Comparison of ENCODE assay signal across 24 cellular contexts in the genomic region with DNA sequence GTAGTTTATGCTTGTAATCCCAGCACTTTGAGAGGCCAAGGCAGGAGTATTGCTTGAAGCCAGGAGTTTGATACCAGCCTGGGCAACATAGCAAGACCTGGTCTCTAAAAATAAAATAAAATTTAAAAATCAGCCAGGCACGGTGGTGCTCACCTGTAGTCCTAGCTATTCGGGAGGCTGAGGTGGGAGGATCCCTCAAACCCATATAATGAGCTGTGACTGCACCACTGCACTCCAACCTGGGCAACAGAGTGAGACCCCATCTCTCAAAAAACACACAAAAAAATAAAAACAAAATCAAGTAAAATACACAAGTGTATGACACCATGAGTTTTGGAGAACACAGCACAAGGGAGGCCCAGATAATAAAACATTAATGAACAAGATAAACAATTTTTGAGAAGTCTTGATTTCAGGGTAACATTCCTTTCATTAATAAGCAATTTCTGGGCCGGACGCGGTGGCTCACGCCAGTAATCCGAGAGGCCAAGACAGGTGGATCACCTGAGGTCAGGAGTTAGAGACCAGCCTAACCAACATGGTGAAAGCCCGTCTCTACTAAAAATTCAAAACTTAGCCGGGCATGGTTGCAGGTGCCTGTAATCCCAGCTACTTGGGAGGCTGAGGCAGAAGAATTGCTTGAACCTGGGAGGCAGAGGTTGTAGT. TPM values are rescaled to one million over a fixed set of nuclear protein-coding genes. Genes with fewer than 3 reads are reported as not detected.
DNase-seq lines count a peak whose midpoint lies in the region; ATAC-seq and TF ChIP-seq lines count a peak whose summit lies in the region.
"Had no signal": no experiment of that assay in that cellular context is flagged by ENCODE, and none has a peak within 500 bp of the region (broad histone marks: within the 10 kb centered on the region; RNA-seq: fewer than 3 reads in every experiment).

No MANE protein-coding gene starts in this region.

- H3K4me1 Mint-ChIP-seq in stimulated activated effector memory CD8-positive, alpha-beta T cell treated with anti-CD3 and anti-CD28 coated beads, Interleukin-12 subunit alpha, Interleukin-12 subunit beta, amount 100 ng/mL, for 72 hours: peaks cover 6% of the 10 kb centered on the region

- no peaks in the 10 kb centered on the region for H3K9me3 Mint-ChIP-seq in stimulated activated effector memory CD8-positive, alpha-beta T cell treated with anti-CD3 and anti-CD28 coated beads, Interleukin-12 subunit alpha, Interleukin-12 subunit beta, amount 100 ng/mL, for 72 hours
- H3K9me3 Mint-ChIP-seq: CD4-positive, alpha-beta memory T cell; CD4-positive, CD25-positive, alpha-beta regulatory T cell; CD8-positive, alpha-beta memory T cell had no signal

- TF ChIP-seq CTCF in HEK293 (tag by site-specific recombination; IDR thresholded peaks at IDR 0.05): no peak

- H3K36me3 ChIP-seq in HEK293 (ENCODE audit: control insufficient read depth in 2 of 2, insufficient read depth in 1 of 2, low read length in 2 of 2) (peaks cover 21 to 23% of the 10 kb centered on the region in 2 experiments), SJSA1 (peaks cover 46% of the 10 kb centered on the region)

- CTCF ChIA-PET in HEK293 (lab: Yijun Ruan, JAX): interaction anchor here (0.6 to 3.4 kb wide), 5 partner anchors 32 to 242 kb away, joined by 5 to 14 read pairs (median 6); no protein-coding TSS in a partner anchor

- H3K9me3 ChIP-seq in HEK293 (ENCODE audit: control insufficient read depth, insufficient read depth, low read depth, low read length) (no peaks in the 10 kb centered on the region), SJSA1 (replicated peaks) (no peaks in the 10 kb centered on the region)
- H3K9me3 ChIP-seq: BE2C, BLaER1 had no signal

- no peak overlapping the region for H3K4me3 ChIP-seq in HEK293 (ENCODE audit: low read depth, low read length)
- H3K4me3 ChIP-seq in SJSA1: no peak overlapping the region
- H3K4me3 ChIP-seq: BLaER1, GM12878 had no signal

- H3K27me3 ChIP-seq in SJSA1 (replicated peaks): no peaks in the 10 kb centered on the region
- H3K27me3 ChIP-seq: BE2C, BLaER1 had no signal

- ATAC-seq in stimulated activated effector memory CD8-positive, alpha-beta T cell treated with anti-CD3 and anti-CD28 coated beads, Interleukin-12 subunit alpha, Interleukin-12 subunit beta, amount 100 ng/mL, for 72 hours: no peak
- ATAC-seq in GM21717 (IDR thresholded peaks at IDR 0.05; ENCODE audit: unreplicated experiment): no peak
- ATAC-seq: GM12878 had no signal

- H3K27ac ChIP-seq in HEK293 (ENCODE audit: extremely low read depth, low read depth, low read length): no peak overlapping the region
- H3K27ac ChIP-seq in SJSA1: peak overlapping the region; percentile 76
- H3K27ac ChIP-seq: BLaER1 had no signal

- no peak overlapping the region for H3K27ac Mint-ChIP-seq in stimulated activated effector memory CD8-positive, alpha-beta T cell treated with anti-CD3 and anti-CD28 coated beads, Interleukin-12 subunit alpha, Interleukin-12 subunit beta, amount 100 ng/mL, for 72 hours
- H3K27ac Mint-ChIP-seq: CD14-positive monocyte; CD4-positive, alpha-beta memory T cell; CD4-positive, CD25-positive, alpha-beta regulatory T cell had no signal

- peaks cover 13% of the 10 kb centered on the region for H3K36me3 Mint-ChIP-seq in stimulated activated effector memory CD8-positive, alpha-beta T cell treated with anti-CD3 and anti-CD28 coated beads, Interleukin-12 subunit alpha, Interleukin-12 subunit beta, amount 100 ng/mL, for 72 hours

- H3K4me3 Mint-ChIP-seq in stimulated activated effector memory CD8-positive, alpha-beta T cell treated with anti-CD3 and anti-CD28 coated beads, Interleukin-12 subunit alpha, Interleukin-12 subunit beta, amount 100 ng/mL, for 72 hours: no peak overlapping the region
- H3K4me3 Mint-ChIP-seq: CD14-positive monocyte; CD4-positive, alpha-beta memory T cell; CD4-positive, CD25-positive, alpha-beta regulatory T cell; CD8-positive, alpha-beta memory T cell had no signal

- POLR2A ChIA-PET in HEK293 (lab: Yijun Ruan, JAX): no interaction called here

- peaks cover 4% of the 10 kb centered on the region; the same call in 1 of the 2 replicates for H3K4me1 ChIP-seq in HEK293 (ENCODE audit: control insufficient read depth, insufficient read depth, low read length)
- peaks cover 45% of the 10 kb centered on the region for H3K4me1 ChIP-seq in SJSA1 (replicated peaks)
- H3K4me1 ChIP-seq: BE2C had no signal

- in situ Hi-C loops in KBM-7 (cut with MboI; ENCODE audit: low pct_unique_long_range_greater_than_20kb, low sequenced_read_pairs): no loop called here

- DNase-seq in SJSA1 (ENCODE audit: low read depth in 1 of 2, low spot score in 2 of 2) (no peak), mesenteric fat pad (ENCODE audit: low spot score) (peak; percentile 71), KBM-7 (no peak)
- no peak for DNase-seq in stimulated activated effector memory CD8-positive, alpha-beta T cell treated with anti-CD3 and anti-CD28 coated beads, Interleukin-12 subunit alpha, Interleukin-12 subunit beta, amount 100 ng/mL, for 72 hours (ENCODE audit: low spot score in 2 of 2)
- DNase-seq: 8988T; ACHN; BE2C; C1 segment of cervical spinal cord; CD4-positive, alpha-beta memory T cell; CD4-positive, CD25-positive, alpha-beta regulatory T cell; CD8-positive, alpha-beta memory T cell; COR-L47; DMS 273 treated with DMSO at 0.1 percent for 48 hours; DMS153; DMS53; DMS79; DND-41; EL; GDM1 had no signal

TF ChIP-seq in HEK293, 187 proteins besides CTCF, POLR2A, EP300 and RAD21:
- TF ChIP-seq, protein P1, sequence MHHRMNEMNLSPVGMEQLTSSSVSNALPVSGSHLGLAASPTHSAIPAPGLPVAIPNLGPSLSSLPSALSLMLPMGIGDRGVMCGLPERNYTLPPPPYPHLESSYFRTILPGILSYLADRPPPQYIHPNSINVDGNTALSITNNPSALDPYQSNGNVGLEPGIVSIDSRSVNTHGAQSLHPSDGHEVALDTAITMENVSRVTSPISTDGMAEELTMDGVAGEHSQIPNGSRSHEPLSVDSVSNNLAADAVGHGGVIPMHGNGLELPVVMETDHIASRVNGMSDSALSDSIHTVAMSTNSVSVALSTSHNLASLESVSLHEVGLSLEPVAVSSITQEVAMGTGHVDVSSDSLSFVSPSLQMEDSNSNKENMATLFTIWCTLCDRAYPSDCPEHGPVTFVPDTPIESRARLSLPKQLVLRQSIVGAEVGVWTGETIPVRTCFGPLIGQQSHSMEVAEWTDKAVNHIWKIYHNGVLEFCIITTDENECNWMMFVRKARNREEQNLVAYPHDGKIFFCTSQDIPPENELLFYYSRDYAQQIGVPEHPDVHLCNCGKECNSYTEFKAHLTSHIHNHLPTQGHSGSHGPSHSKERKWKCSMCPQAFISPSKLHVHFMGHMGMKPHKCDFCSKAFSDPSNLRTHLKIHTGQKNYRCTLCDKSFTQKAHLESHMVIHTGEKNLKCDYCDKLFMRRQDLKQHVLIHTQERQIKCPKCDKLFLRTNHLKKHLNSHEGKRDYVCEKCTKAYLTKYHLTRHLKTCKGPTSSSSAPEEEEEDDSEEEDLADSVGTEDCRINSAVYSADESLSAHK (tag by site-specific recombination; IDR thresholded peaks at IDR 0.05): no peak
- peak; percentile 76 for TF ChIP-seq ZNF121 (tag by site-specific recombination; IDR thresholded peaks at IDR 0.05)

RNA-seq across cellular contexts. Expression of a gene that starts 17.9 kb away (rescaled TPM):
- total RNA-seq in SJSA1 (2014; rRNA removed; shearing (Covaris generic)): 49.4 and 65.4 TPM in 2 replicates
- total RNA-seq in mesenteric fat pad: 38.2 TPM

RNA-seq across cellular contexts. Expression of a gene that starts 27.8 kb away (rescaled TPM):
- total RNA-seq in SJSA1 (2014; rRNA removed; shearing (Covaris generic)): 2.0 and 4.7 TPM in 2 replicates
- total RNA-seq in mesenteric fat pad: 1.3 TPM

RNA-seq across cellular contexts. Expression of a gene that starts 48.6 kb away (rescaled TPM):
- total RNA-seq in SJSA1 (2014; rRNA removed; shearing (Covaris generic)): 135 and 173 TPM in 2 replicates
- total RNA-seq in mesenteric fat pad: 26.5 TPM
